Comparison of ENCODE assay signal across 9 cellular contexts in the genomic region with DNA sequence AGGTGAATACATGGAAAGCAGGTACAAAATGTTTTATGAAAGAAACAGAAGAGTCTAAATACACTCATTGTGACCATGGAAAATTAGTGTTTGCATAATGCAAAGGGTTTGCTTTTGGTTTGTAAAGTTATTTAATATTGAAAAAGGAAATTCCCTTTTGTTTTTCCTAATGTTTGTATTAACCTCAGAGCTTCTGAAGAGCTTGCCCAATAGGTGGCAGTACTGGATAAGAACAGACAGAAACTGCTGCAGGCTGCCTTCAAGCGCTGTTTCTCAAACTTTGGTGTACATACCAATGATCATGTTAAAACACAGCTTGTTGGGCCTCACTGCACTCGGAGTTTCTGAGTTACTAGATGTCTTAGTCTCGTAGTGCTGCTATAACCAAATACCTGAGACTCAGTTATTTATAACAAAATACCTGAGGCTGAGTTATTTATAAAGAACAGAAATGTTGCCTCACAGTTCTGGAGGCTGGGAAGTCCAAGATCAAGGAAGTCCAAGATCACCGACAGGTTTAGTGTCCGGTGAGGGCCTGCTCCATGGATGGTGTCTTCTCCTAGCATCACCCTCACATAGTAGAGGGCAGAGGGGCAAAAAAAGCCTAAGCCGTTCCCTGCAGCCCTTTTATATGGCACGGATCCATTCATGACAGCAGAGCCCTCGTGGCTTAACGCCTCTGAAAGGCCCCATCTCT. TPM values are rescaled to one million over a fixed set of nuclear protein-coding genes. Genes with fewer than 3 reads are reported as not detected.
A peak's percentile ranks its signal among the peaks of the same experiment; 100 is the strongest.
DNase-seq lines count a peak whose midpoint lies in the region; ATAC-seq, FAIRE-seq and TF ChIP-seq lines count a peak whose summit lies in the region.
"Had no signal": no experiment of that assay in that cellular context is flagged by ENCODE, and none has a peak within 500 bp of the region (broad histone marks: within the 10 kb centered on the region; RNA-seq: fewer than 3 reads in every experiment).

No MANE protein-coding gene starts in this region.

- H3K27me3 Mint-ChIP-seq in natural killer cell treated with Interleukin-12 subunit alpha and Interleukin-12 subunit beta and Interleukin-15 and Interleukin-18, amount 100 ng/mL, for 72 hours: peaks cover 0 to 35% of the 10 kb centered on the region in 2 donors

- CTCF ChIA-PET in HEK293T (lab: Yijun Ruan, JAX): interaction anchor here (0.7 to 1.6 kb wide), 11 partner anchors 9 to 136 kb away, joined by 3 to 9 read pairs (median 3); no protein-coding TSS in a partner anchor

- POLR2A ChIA-PET in HEK293T (lab: Yijun Ruan, JAX): no interaction called here

- peaks cover 0 to 4% of the 10 kb centered on the region in 2 donors for H3K27me3 ChIP-seq in uterus

- TF ChIP-seq CTCF in astrocyte of the spinal cord (IDR thresholded peaks at IDR 0.05; ENCODE audit: low read depth, low read length): peak; percentile 69
- TF ChIP-seq CTCF in kidney (IDR thresholded peaks at IDR 0.05; ENCODE audit: borderline replicate concordance, extremely low read depth, insufficient read depth): peak; percentile 44
- TF ChIP-seq CTCF in uterus (IDR thresholded peaks at IDR 0.05): peak; percentile 34 to 58 (median 56)

- H3K36me3 ChIP-seq in kidney (ENCODE audit: control insufficient read depth in 1 of 2, insufficient read depth in 2 of 2, low read length in 2 of 2) (no peaks in the 10 kb centered on the region), uterus (no peaks in the 10 kb centered on the region)

- H3K4me1 ChIP-seq in kidney (ENCODE audit: control insufficient read depth in 1 of 2, insufficient read depth in 1 of 2, low read depth in 1 of 2, low read length in 2 of 2) (peaks cover 0 to 7% of the 10 kb centered on the region in 2 donors), uterus (no peaks in the 10 kb centered on the region)

- intact Hi-C loops in kidney (cut with DNase I): no loop called here
- intact Hi-C loops in uterus (cut with DNase I; ENCODE audit: low total_unique reads): no loop called here

- H3K27ac Mint-ChIP-seq in natural killer cell treated with Interleukin-12 subunit alpha and Interleukin-12 subunit beta and Interleukin-15 and Interleukin-18, amount 100 ng/mL, for 72 hours: no peak overlapping the region
- H3K27ac Mint-ChIP-seq: CD4-positive, CD25-positive, alpha-beta regulatory T cell had no signal

- H3K4me3 ChIP-seq in astrocyte of the spinal cord (ENCODE audit: low read depth, low read length): no peak overlapping the region
- no peak overlapping the region for H3K4me3 ChIP-seq in kidney (ENCODE audit: low read length in 2 of 2)
- no peak overlapping the region for H3K4me3 ChIP-seq in uterus

- DNase-seq in NCI-H2196 (lab: John Stamatoyannopoulos, UW; ENCODE audit: unreplicated experiment): peak; percentile 29
- no peak for DNase-seq in NCI-H2196 treated with DMSO at 0.1 percent for 48 hours (lab: John Stamatoyannopoulos, UW; ENCODE audit: unreplicated experiment)
- DNase-seq in HEK293T (ENCODE audit: extremely low spot score): peak; percentile 66
- peak; percentile 24 for DNase-seq in NCI-H446 treated with DMSO at 0.1 percent for 48 hours (lab: John Stamatoyannopoulos, UW)
- DNase-seq in astrocyte of the spinal cord (ENCODE audit: low read depth, low spot score): peak; percentile 75
- DNase-seq in kidney: no peak
- DNase-seq in uterus: peak in 1 of 2 donors; percentile 52
- no peak for DNase-seq in natural killer cell treated with Interleukin-12 subunit alpha and Interleukin-12 subunit beta and Interleukin-15 and Interleukin-18, amount 100 ng/mL, for 72 hours (ENCODE audit: low spot score)

- no peak overlapping the region for H3K4me3 Mint-ChIP-seq in natural killer cell treated with Interleukin-12 subunit alpha and Interleukin-12 subunit beta and Interleukin-15 and Interleukin-18, amount 100 ng/mL, for 72 hours
- H3K4me3 Mint-ChIP-seq: CD4-positive, CD25-positive, alpha-beta regulatory T cell had no signal

- no peak for TF ChIP-seq POLR2A in uterus (IDR thresholded peaks at IDR 0.05)

- no peak overlapping the region for H3K9ac ChIP-seq in kidney (ENCODE audit: low read length in 2 of 2)

- peaks cover 8 to 9% of the 10 kb centered on the region in 2 donors for H3K4me1 Mint-ChIP-seq in natural killer cell treated with Interleukin-12 subunit alpha and Interleukin-12 subunit beta and Interleukin-15 and Interleukin-18, amount 100 ng/mL, for 72 hours (ENCODE audit: low read depth in 2 of 2)

- no peaks in the 10 kb centered on the region for H3K36me3 Mint-ChIP-seq in natural killer cell treated with Interleukin-12 subunit alpha and Interleukin-12 subunit beta and Interleukin-15 and Interleukin-18, amount 100 ng/mL, for 72 hours
- H3K36me3 Mint-ChIP-seq: CD4-positive, CD25-positive, alpha-beta regulatory T cell had no signal

- H3K9me3 ChIP-seq in kidney (ENCODE audit: control insufficient read depth in 1 of 2, low read length in 2 of 2) (no peaks in the 10 kb centered on the region), uterus (no peaks in the 10 kb centered on the region)

- in situ Hi-C loops in astrocyte of the spinal cord (cut with HindIII; ENCODE audit: low sequenced_read_pairs): no loop called here

- ATAC-seq in natural killer cell treated with Interleukin-12 subunit alpha and Interleukin-12 subunit beta and Interleukin-15 and Interleukin-18, amount 100 ng/mL, for 72 hours: no peak

- H3K27ac ChIP-seq in kidney (ENCODE audit: low read depth in 2 of 2, low read length in 2 of 2): no peak overlapping the region
- peak overlapping the region in 1 of 2 donors; percentile 60 for H3K27ac ChIP-seq in uterus

- FAIRE-seq in kidney (lab: Jason Lieb, UNC): peak; percentile 21

- H3K9me3 Mint-ChIP-seq in natural killer cell treated with Interleukin-12 subunit alpha and Interleukin-12 subunit beta and Interleukin-15 and Interleukin-18, amount 100 ng/mL, for 72 hours: no peaks in the 10 kb centered on the region

TF ChIP-seq in HEK293T, 16 proteins besides CTCF, POLR2A, EP300 and RAD21:
- TF ChIP-seq, protein P1, sequence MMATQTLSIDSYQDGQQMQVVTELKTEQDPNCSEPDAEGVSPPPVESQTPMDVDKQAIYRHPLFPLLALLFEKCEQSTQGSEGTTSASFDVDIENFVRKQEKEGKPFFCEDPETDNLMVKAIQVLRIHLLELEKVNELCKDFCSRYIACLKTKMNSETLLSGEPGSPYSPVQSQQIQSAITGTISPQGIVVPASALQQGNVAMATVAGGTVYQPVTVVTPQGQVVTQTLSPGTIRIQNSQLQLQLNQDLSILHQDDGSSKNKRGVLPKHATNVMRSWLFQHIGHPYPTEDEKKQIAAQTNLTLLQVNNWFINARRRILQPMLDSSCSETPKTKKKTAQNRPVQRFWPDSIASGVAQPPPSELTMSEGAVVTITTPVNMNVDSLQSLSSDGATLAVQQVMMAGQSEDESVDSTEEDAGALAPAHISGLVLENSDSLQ (IDR thresholded peaks at IDR 0.05): no peak
- TF ChIP-seq ELF4 (IDR thresholded peaks at IDR 0.05) (no peak), HDGF (IDR thresholded peaks at IDR 0.05; ENCODE audit: borderline replicate concordance) (no peak), SP1 (IDR thresholded peaks at IDR 0.05) (no peak), NFRKB (IDR thresholded peaks at IDR 0.05) (no peak), LEF1 (IDR thresholded peaks at IDR 0.05; ENCODE audit: borderline replicate concordance) (no peak), FOXK2 (IDR thresholded peaks at IDR 0.05) (no peak), TARDBP (IDR thresholded peaks at IDR 0.05) (no peak), FOXM1 (IDR thresholded peaks at IDR 0.05; ENCODE audit: borderline replicate concordance) (no peak), SUZ12 (IDR thresholded peaks at IDR 0.05) (no peak), L3MBTL2 (conservative IDR thresholded peaks at IDR 0.05) (no peak), ZNF384 (IDR thresholded peaks at IDR 0.05) (no peak), ARNT (IDR thresholded peaks at IDR 0.05) (no peak), CTBP1 (IDR thresholded peaks at IDR 0.05; ENCODE audit: borderline replicate concordance) (no peak), FOXA1 (IDR thresholded peaks at IDR 0.05) (no peak), BHLHE40 (IDR thresholded peaks at IDR 0.05; ENCODE audit: borderline replicate concordance) (no peak)

RNA-seq across cellular contexts. Expression of a gene that starts 54.2 kb away (rescaled TPM):
- not detected for total RNA-seq in kidney
- not detected for polyA plus RNA-seq in kidney (ENCODE audit: insufficient read depth, low read depth, low replicate concordance)
- total RNA-seq in uterus: 1 to 10 TPM in 1 of 4 donors, not detected in 3; 1.2 TPM
- total RNA-seq in natural killer cell treated with Interleukin-12 subunit alpha and Interleukin-12 subunit beta and Interleukin-15 and Interleukin-18, amount 100 ng/mL, for 72 hours: not detected
- total RNA-seq: CD4-positive, CD25-positive, alpha-beta regulatory T cell had no signal
- polyA plus RNA-seq: CD4-positive, CD25-positive, alpha-beta regulatory T cell had no signal

Comparison
In these comparisons a context has a peak if more than half of its experiments do, and no peak if none do; other contexts are left out.
1. DNase-seq: peak in NCI-H2196 (single experiment), HEK293T (single experiment), NCI-H446 treated with DMSO at 0.1 percent for 48 hours (single experiment) and astrocyte of the spinal cord (single experiment); none in NCI-H2196 treated with DMSO at 0.1 percent for 48 hours (single experiment), kidney (single experiment) and natural killer cell treated with Interleukin-12 subunit alpha and Interleukin-12 subunit beta and Interleukin-15 and Interleukin-18, amount 100 ng/mL, for 72 hours (single experiment).
2. Peak in every context shown above with its lines, with median percentiles within 50 percentile points of each other: CTCF ChIP-seq.